ENCODE assay signal across 12 cellular contexts in the genomic region with DNA sequence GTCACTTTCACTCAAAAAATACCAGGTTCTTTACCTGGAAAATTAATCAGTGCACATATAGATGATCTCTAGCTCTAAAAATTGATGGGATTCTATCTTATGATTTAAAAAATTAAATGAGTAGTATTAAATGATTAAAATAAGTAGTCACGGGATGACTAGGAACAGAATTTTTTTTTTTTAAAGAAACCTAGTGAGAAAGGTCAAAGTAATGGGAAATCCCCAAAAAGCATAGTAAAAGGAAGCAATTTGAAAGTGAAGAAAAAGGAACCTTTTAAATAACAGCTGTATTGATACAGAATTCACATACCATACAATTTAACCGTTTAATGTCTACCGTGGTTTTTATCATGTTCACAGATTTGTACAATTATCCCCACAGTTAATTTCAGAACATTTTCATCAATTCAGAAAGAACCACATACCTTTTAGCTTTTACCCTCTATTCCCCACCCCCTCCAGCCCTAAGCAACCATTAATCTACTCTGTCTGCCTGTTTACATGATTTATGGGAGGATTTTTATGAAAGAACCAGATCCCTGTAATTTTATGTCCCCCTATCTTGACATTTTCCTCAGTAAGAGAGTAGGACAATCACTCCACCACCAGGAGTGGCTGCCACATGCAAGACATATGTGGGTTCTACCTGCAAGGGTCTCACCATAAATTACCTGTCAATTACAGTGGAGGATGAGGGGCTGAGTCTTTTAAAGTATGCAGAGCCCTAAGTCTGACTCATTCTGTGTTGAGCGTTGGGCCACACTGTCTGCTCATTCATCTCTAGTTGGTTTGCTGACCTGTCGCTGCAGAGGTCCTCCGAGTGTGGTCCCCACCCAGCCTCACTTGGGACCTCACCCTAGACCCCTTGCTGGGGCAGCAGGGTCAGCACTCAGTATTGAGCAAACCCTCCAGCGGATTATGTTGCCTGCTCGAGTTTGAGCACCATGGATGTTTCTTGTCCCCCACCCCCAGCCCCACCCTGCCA. TPM values are rescaled to one million over a fixed set of nuclear protein-coding genes. Genes with fewer than 3 reads are reported as not detected.
DNase-seq lines count a peak whose midpoint lies in the region; ATAC-seq and TF ChIP-seq lines count a peak whose summit lies in the region.
"Had no signal": no experiment of that assay in that cellular context is flagged by ENCODE, and none has a peak within 500 bp of the region (broad histone marks: within the 10 kb centered on the region; RNA-seq: fewer than 3 reads in every experiment).

No MANE protein-coding gene starts in this region.

- no peak for DNase-seq in activated CD8-positive, alpha-beta T cell treated with anti-CD3 and anti-CD28 coated beads for 36 hours
- DNase-seq in activated CD8-positive, alpha-beta T cell treated with anti-CD3 and anti-CD28 coated beads, Interleukin-2, amount 10 ng/mL, durations not matched to agents 7 days and 5 days = no peak
- DNase-seq in HCT116 (ENCODE audit: low read depth, low spot score) (no peak), NAMALWA (ENCODE audit: low spot score) (peak; percentile 56), tibial artery (no peak), neural progenitor cell (ENCODE audit: low spot score) (no peak), T-cell (no peak)
- DNase-seq: occipital lobe; stimulated activated CD4-positive, alpha-beta T cell treated with anti-CD3 and anti-CD28 coated beads, Interleukin-4, amount 100 ng/mL, for 4 hours had no signal

- BruUV-seq in HCT116 (replicated peaks; lab: Mats Ljungman, UMichigan) = no TSS peak

- peak overlapping the region; percentile 41 for H3K4me3 Mint-ChIP-seq in activated CD8-positive, alpha-beta T cell treated with anti-CD3 and anti-CD28 coated beads for 36 hours
- H3K4me3 Mint-ChIP-seq in activated CD8-positive, alpha-beta T cell treated with anti-CD3 and anti-CD28 coated beads, Interleukin-2, amount 10 ng/mL, durations not matched to agents 7 days and 5 days = no peak overlapping the region
- peak overlapping the region; percentile 71 for H3K4me3 Mint-ChIP-seq in stimulated activated memory B cell treated with anti-CD40 and anti-IgM and Interleukin-4, amounts not matched to agents 10 μg/mL and 1 μg/mL and 100 μg/mL, for 72 hours
- H3K4me3 Mint-ChIP-seq in neural progenitor cell (no peak overlapping the region), T-cell (no peak overlapping the region)

- H3K9ac ChIP-seq in HCT116 (ENCODE audit: low read length) (peak overlapping the region; percentile 21; the same call in 1 of the 2 replicates), neural progenitor cell (no peak overlapping the region)
- H3K9ac ChIP-seq: KMS-11 had no signal

- TF ChIP-seq CTCF in activated CD8-positive, alpha-beta T cell treated with anti-CD3 and anti-CD28 coated beads for 36 hours (IDR thresholded peaks at IDR 0.05) = no peak
- TF ChIP-seq CTCF in HCT116 (IDR thresholded peaks at IDR 0.05 in 2 of 3, conservative IDR thresholded peaks at IDR 0.05 in 1 of 3; ENCODE audit: borderline replicate concordance in 1 of 3, insufficient read depth in 1 of 3, low read depth in 2 of 3, low read length in 2 of 3) (0 out of 6 replicates have a peak, but pooled peaks of 1 of the 3 experiments have one; percentile 7), tibial artery (IDR thresholded peaks at IDR 0.05) (no peak), neural progenitor cell (IDR thresholded peaks at IDR 0.05) (no peak)

- CTCF ChIA-PET in activated CD8-positive, alpha-beta T cell treated with anti-CD3 and anti-CD28 coated beads for 36 hours (lab: Charles Lee) = no interaction called here
- CTCF ChIA-PET in activated CD8-positive, alpha-beta T cell treated with anti-CD3 and anti-CD28 coated beads, Interleukin-2, amount 10 ng/mL, durations not matched to agents 7 days and 5 days (lab: Charles Lee) = interaction anchor here (1.3 kb wide), 1 partner anchor 48 kb away, joined by 8 read pairs; no protein-coding TSS in a partner anchor
- CTCF ChIA-PET in HCT116 (lab: Charles Lee) = no interaction called here
- CTCF ChIA-PET in T-cell (lab: Charles Lee) = interaction anchor here in 1 of 2 donors (0.7 kb wide), 1 partner anchor 12 kb away, joined by 3 read pairs; no protein-coding TSS in a partner anchor

- no peaks in the 10 kb centered on the region for H3K9me2 ChIP-seq in HCT116 (ENCODE audit: insufficient read depth)

- H3K36me3 Mint-ChIP-seq in activated CD8-positive, alpha-beta T cell treated with anti-CD3 and anti-CD28 coated beads for 36 hours (ENCODE audit: low read depth) = peaks cover 9% of the 10 kb centered on the region
- no peaks in the 10 kb centered on the region for H3K36me3 Mint-ChIP-seq in activated CD8-positive, alpha-beta T cell treated with anti-CD3 and anti-CD28 coated beads, Interleukin-2, amount 10 ng/mL, durations not matched to agents 7 days and 5 days (ENCODE audit: low read depth)
- H3K36me3 Mint-ChIP-seq in stimulated activated memory B cell treated with anti-CD40 and anti-IgM and Interleukin-4, amounts not matched to agents 10 μg/mL and 1 μg/mL and 100 μg/mL, for 72 hours = peaks cover 56% of the 10 kb centered on the region
- H3K36me3 Mint-ChIP-seq in neural progenitor cell = peaks cover 2% of the 10 kb centered on the region
- peaks cover 3% of the 10 kb centered on the region for H3K36me3 Mint-ChIP-seq in T-cell

- H3K36me3 ChIP-seq in HCT116 (ENCODE audit: control insufficient read depth in 1 of 2, insufficient read depth in 2 of 2, low read length in 2 of 2) (no peaks in the 10 kb centered on the region), tibial artery (no peaks in the 10 kb centered on the region), neural progenitor cell (no peaks in the 10 kb centered on the region)
- H3K36me3 ChIP-seq: tibial nerve had no signal

- H3K9me3 Mint-ChIP-seq in activated CD8-positive, alpha-beta T cell treated with anti-CD3 and anti-CD28 coated beads for 36 hours = no peaks in the 10 kb centered on the region
- H3K9me3 Mint-ChIP-seq in activated CD8-positive, alpha-beta T cell treated with anti-CD3 and anti-CD28 coated beads, Interleukin-2, amount 10 ng/mL, durations not matched to agents 7 days and 5 days (ENCODE audit: insufficient read depth) = no peaks in the 10 kb centered on the region
- H3K9me3 Mint-ChIP-seq in stimulated activated memory B cell treated with anti-CD40 and anti-IgM and Interleukin-4, amounts not matched to agents 10 μg/mL and 1 μg/mL and 100 μg/mL, for 72 hours = no peaks in the 10 kb centered on the region
- H3K9me3 Mint-ChIP-seq in neural progenitor cell (peaks cover 9% of the 10 kb centered on the region), T-cell (no peaks in the 10 kb centered on the region)

- H3K4me1 Mint-ChIP-seq in activated CD8-positive, alpha-beta T cell treated with anti-CD3 and anti-CD28 coated beads for 36 hours (ENCODE audit: low read depth) = peaks cover 66% of the 10 kb centered on the region
- H3K4me1 Mint-ChIP-seq in activated CD8-positive, alpha-beta T cell treated with anti-CD3 and anti-CD28 coated beads, Interleukin-2, amount 10 ng/mL, durations not matched to agents 7 days and 5 days (ENCODE audit: low read depth) = peaks cover 43% of the 10 kb centered on the region
- H3K4me1 Mint-ChIP-seq in stimulated activated memory B cell treated with anti-CD40 and anti-IgM and Interleukin-4, amounts not matched to agents 10 μg/mL and 1 μg/mL and 100 μg/mL, for 72 hours = peaks cover 97% of the 10 kb centered on the region
- H3K4me1 Mint-ChIP-seq in neural progenitor cell (peaks cover 11% of the 10 kb centered on the region), T-cell (peaks cover 21 to 42% (median 26%) of the 10 kb centered on the region in 3 donors)

- H3K9me3 ChIP-seq in HCT116 (ENCODE audit: control insufficient read depth in 1 of 2, insufficient read depth in 1 of 2, low read depth in 1 of 2, low read length in 2 of 2) (no peaks in the 10 kb centered on the region), tibial artery (no peaks in the 10 kb centered on the region), neural progenitor cell (ENCODE audit: low read depth) (no peaks in the 10 kb centered on the region)
- H3K9me3 ChIP-seq: tibial nerve had no signal

- H4K20me1 ChIP-seq in HCT116 (ENCODE audit: insufficient read depth) (peaks cover 3% of the 10 kb centered on the region; the same call in 1 of the 2 replicates), neural progenitor cell (ENCODE audit: low read depth) (no peaks in the 10 kb centered on the region)

- H3K27ac Mint-ChIP-seq in activated CD8-positive, alpha-beta T cell treated with anti-CD3 and anti-CD28 coated beads for 36 hours = peak overlapping the region; percentile 63
- no peak overlapping the region for H3K27ac Mint-ChIP-seq in activated CD8-positive, alpha-beta T cell treated with anti-CD3 and anti-CD28 coated beads, Interleukin-2, amount 10 ng/mL, durations not matched to agents 7 days and 5 days
- peak overlapping the region; percentile 72 for H3K27ac Mint-ChIP-seq in stimulated activated memory B cell treated with anti-CD40 and anti-IgM and Interleukin-4, amounts not matched to agents 10 μg/mL and 1 μg/mL and 100 μg/mL, for 72 hours
- H3K27ac Mint-ChIP-seq in neural progenitor cell (no peak overlapping the region), T-cell (no peak overlapping the region)

- RAD21 ChIA-PET in HCT116 (lab: Charles Lee; ENCODE audit: low non-redundant PET in 1 of 2, low total read pairs in 2 of 2, uncharacterized antibody in 2 of 2, unreplicated experiment in 2 of 2) = no interaction called here

- ATAC-seq in activated CD8-positive, alpha-beta T cell treated with anti-CD3 and anti-CD28 coated beads for 36 hours = peak; percentile 63
- no peak for ATAC-seq in activated CD8-positive, alpha-beta T cell treated with anti-CD3 and anti-CD28 coated beads, Interleukin-2, amount 10 ng/mL, durations not matched to agents 7 days and 5 days
- ATAC-seq in HCT116 (peak; percentile 67; the same call in 1 of the 2 replicates), T-cell (replicated peaks in 1 of 4) (no peak)
- ATAC-seq in stimulated activated memory B cell treated with anti-CD40 and anti-IgM and Interleukin-4, amounts not matched to agents 10 μg/mL and 1 μg/mL and 100 μg/mL, for 72 hours = peak; percentile 66

- H3K4me3 ChIP-seq in HCT116 (replicated peaks in 1 of 2; ENCODE audit: low read depth in 1 of 2, low read length in 2 of 2) (no peak overlapping the region), tibial artery (no peak overlapping the region), neural progenitor cell (no peak overlapping the region)
- H3K4me3 ChIP-seq: tibial nerve had no signal

- POLR2A ChIA-PET in activated CD8-positive, alpha-beta T cell treated with anti-CD3 and anti-CD28 coated beads for 36 hours (lab: Charles Lee) = interaction anchor here (0.6 to 0.7 kb wide), 2 partner anchors 409 to 618 kb away, joined by 3 to 4 read pairs; no protein-coding TSS in a partner anchor
- POLR2A ChIA-PET in activated CD8-positive, alpha-beta T cell treated with anti-CD3 and anti-CD28 coated beads, Interleukin-2, amount 10 ng/mL, durations not matched to agents 7 days and 5 days (lab: Charles Lee) = no interaction called here
- POLR2A ChIA-PET in HCT116 (lab: Charles Lee) (no interaction called here), T-cell (lab: Charles Lee) (no interaction called here)

- H3K27ac ChIP-seq in HCT116 (ENCODE audit: low read depth, low read length) (no peak overlapping the region), tibial artery (no peak overlapping the region), neural progenitor cell (no peak overlapping the region)
- H3K27ac ChIP-seq: KMS-11 had no signal

- H3K4me2 ChIP-seq in HCT116 (ENCODE audit: low read length) (peak overlapping the region; percentile 45), neural progenitor cell (no peak overlapping the region)
- H3K4me2 ChIP-seq: KMS-11 had no signal

- TF ChIP-seq POLR2A in HCT116 (IDR thresholded peaks at IDR 0.05; ENCODE audit: borderline replicate concordance, extremely low read depth, insufficient read depth, insufficient read length) = no peak

- H2AFZ ChIP-seq in HCT116 (ENCODE audit: low read depth, low read length, poor library complexity, severe bottlenecking) (no peak overlapping the region), neural progenitor cell (replicated peaks) (no peak overlapping the region)

- no peaks in the 10 kb centered on the region for H3K27me3 ChIP-seq in HCT116 (ENCODE audit: insufficient read depth, low read length)
- no peaks in the 10 kb centered on the region for H3K27me3 ChIP-seq in tibial artery
- H3K27me3 ChIP-seq in neural progenitor cell = no peaks in the 10 kb centered on the region
- H3K27me3 ChIP-seq: tibial nerve had no signal

- intact Hi-C loops in activated CD8-positive, alpha-beta T cell treated with anti-CD3 and anti-CD28 coated beads for 36 hours (cut with micrococcal nuclease) = no loop called here
- intact Hi-C loops in HCT116 (cut with micrococcal nuclease) = no loop called here
- intact Hi-C loops in tibial artery (cut with DNase I; ENCODE audit: low total_unique reads) = no loop called here

- TF ChIP-seq RAD21 in HCT116 (IDR thresholded peaks at IDR 0.05; ENCODE audit: low read depth) = no peak

- H3K79me2 ChIP-seq in HCT116 (ENCODE audit: insufficient read depth, low read length) (peaks cover 76% of the 10 kb centered on the region), neural progenitor cell (ENCODE audit: low read depth) (no peaks in the 10 kb centered on the region)

- H3K27me3 Mint-ChIP-seq in activated CD8-positive, alpha-beta T cell treated with anti-CD3 and anti-CD28 coated beads for 36 hours = peaks cover 14% of the 10 kb centered on the region
- H3K27me3 Mint-ChIP-seq in activated CD8-positive, alpha-beta T cell treated with anti-CD3 and anti-CD28 coated beads, Interleukin-2, amount 10 ng/mL, durations not matched to agents 7 days and 5 days (ENCODE audit: low read depth) = peaks cover 2% of the 10 kb centered on the region
- no peaks in the 10 kb centered on the region for H3K27me3 Mint-ChIP-seq in stimulated activated memory B cell treated with anti-CD40 and anti-IgM and Interleukin-4, amounts not matched to agents 10 μg/mL and 1 μg/mL and 100 μg/mL, for 72 hours
- H3K27me3 Mint-ChIP-seq in neural progenitor cell (ENCODE audit: insufficient read depth, low read depth) (no peaks in the 10 kb centered on the region), T-cell (peaks cover 5 to 10% of the 10 kb centered on the region in 2 donors)

- H3K4me1 ChIP-seq in HCT116 (ENCODE audit: control insufficient read depth in 1 of 2, insufficient read depth in 2 of 2, low read length in 2 of 2) (peaks cover 5 to 54% of the 10 kb centered on the region in 2 experiments; a peak in 3 of 4 replicates), tibial artery (peaks cover 0 to 27% (median 5%) of the 10 kb centered on the region in 4 donors), neural progenitor cell (no peaks in the 10 kb centered on the region)

- no peaks in the 10 kb centered on the region for H3F3A ChIP-seq in neural progenitor cell (ENCODE audit: low read depth)

RNA-seq across cellular contexts. Expression of gene ANKRD33B, which starts 16.0 kb away (rescaled TPM):
- 10 to 100 TPM; 13.6 to 13.8 TPM for total RNA-seq in activated CD8-positive, alpha-beta T cell treated with anti-CD3 and anti-CD28 coated beads for 36 hours
- 1 to 10 TPM; 4.6 to 5.5 TPM for total RNA-seq in activated CD8-positive, alpha-beta T cell treated with anti-CD3 and anti-CD28 coated beads, Interleukin-2, amount 10 ng/mL, durations not matched to agents 7 days and 5 days
- total RNA-seq in HCT116 (2021; ENCODE audit: unreplicated experiment) = 10.9 TPM
- 3.8 and 4.5 TPM in 2 replicates for polyA plus RNA-seq in HCT116 (2012)
- total RNA-seq in neural progenitor cell (ENCODE audit: low replicate concordance) = 2.2 and 3.5 TPM in 2 replicates
- 1 to 10 TPM; 1.0 to 4.1 (median 2.4) TPM for total RNA-seq in T-cell

Comparison
In these comparisons a context has a peak if more than half of its experiments do, and no peak if none do; other contexts are left out.
1. ATAC-seq: peak in activated CD8-positive, alpha-beta T cell treated with anti-CD3 and anti-CD28 coated beads for 36 hours (single experiment), HCT116 (single experiment) and stimulated activated memory B cell treated with anti-CD40 and anti-IgM and Interleukin-4, amounts not matched to agents 10 μg/mL and 1 μg/mL and 100 μg/mL, for 72 hours (single experiment); none in activated CD8-positive, alpha-beta T cell treated with anti-CD3 and anti-CD28 coated beads, Interleukin-2, amount 10 ng/mL, durations not matched to agents 7 days and 5 days (single experiment) and T-cell (0 of 4).
2. H3K27ac Mint-ChIP-seq: peak in activated CD8-positive, alpha-beta T cell treated with anti-CD3 and anti-CD28 coated beads for 36 hours (single experiment) and stimulated activated memory B cell treated with anti-CD40 and anti-IgM and Interleukin-4, amounts not matched to agents 10 μg/mL and 1 μg/mL and 100 μg/mL, for 72 hours (single experiment); none in activated CD8-positive, alpha-beta T cell treated with anti-CD3 and anti-CD28 coated beads, Interleukin-2, amount 10 ng/mL, durations not matched to agents 7 days and 5 days (single experiment), neural progenitor cell (single experiment) and T-cell (0 of 2).
3. H3K4me3 Mint-ChIP-seq: peak in activated CD8-positive, alpha-beta T cell treated with anti-CD3 and anti-CD28 coated beads for 36 hours (single experiment) and stimulated activated memory B cell treated with anti-CD40 and anti-IgM and Interleukin-4, amounts not matched to agents 10 μg/mL and 1 μg/mL and 100 μg/mL, for 72 hours (single experiment); none in activated CD8-positive, alpha-beta T cell treated with anti-CD3 and anti-CD28 coated beads, Interleukin-2, amount 10 ng/mL, durations not matched to agents 7 days and 5 days (single experiment), neural progenitor cell (single experiment) and T-cell (0 of 3).